ENCODE assay signal across 1 cellular context in the genomic region with DNA sequence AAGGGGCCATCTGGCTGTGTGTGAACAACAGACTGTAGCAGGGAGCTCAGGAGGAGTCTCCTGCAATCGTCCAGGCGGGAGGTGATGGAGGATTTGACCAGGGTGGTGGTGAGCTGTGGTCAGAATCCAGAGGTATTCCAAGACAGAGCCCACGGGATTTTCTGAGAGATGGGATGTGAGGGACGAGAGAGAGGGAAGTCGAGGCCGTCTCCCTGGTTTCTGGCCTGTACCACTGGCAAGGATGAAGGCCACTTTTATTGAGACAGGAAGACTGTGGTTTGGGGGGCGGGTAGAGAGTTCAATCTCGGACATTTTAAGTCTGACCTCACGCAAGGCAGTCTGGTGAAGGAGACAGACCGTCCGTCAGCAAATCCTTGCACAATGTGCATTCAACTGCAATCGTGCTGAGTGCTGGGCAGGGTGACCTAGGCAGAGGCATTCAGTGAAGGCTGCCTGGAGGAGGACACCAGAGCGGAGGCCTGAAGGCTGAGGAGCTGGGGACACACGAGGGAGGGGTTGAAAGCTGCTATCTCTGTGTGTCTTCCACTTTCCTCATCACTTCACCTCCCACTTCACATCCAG.
TF ChIP-seq lines count a peak whose summit lies in the region.

No MANE protein-coding gene starts in this region.

TF ChIP-seq in GM12878, 131 proteins besides CTCF, POLR2A, EP300 and RAD21 (continued from another document and continues in another):
- TF ChIP-seq, protein P1, sequence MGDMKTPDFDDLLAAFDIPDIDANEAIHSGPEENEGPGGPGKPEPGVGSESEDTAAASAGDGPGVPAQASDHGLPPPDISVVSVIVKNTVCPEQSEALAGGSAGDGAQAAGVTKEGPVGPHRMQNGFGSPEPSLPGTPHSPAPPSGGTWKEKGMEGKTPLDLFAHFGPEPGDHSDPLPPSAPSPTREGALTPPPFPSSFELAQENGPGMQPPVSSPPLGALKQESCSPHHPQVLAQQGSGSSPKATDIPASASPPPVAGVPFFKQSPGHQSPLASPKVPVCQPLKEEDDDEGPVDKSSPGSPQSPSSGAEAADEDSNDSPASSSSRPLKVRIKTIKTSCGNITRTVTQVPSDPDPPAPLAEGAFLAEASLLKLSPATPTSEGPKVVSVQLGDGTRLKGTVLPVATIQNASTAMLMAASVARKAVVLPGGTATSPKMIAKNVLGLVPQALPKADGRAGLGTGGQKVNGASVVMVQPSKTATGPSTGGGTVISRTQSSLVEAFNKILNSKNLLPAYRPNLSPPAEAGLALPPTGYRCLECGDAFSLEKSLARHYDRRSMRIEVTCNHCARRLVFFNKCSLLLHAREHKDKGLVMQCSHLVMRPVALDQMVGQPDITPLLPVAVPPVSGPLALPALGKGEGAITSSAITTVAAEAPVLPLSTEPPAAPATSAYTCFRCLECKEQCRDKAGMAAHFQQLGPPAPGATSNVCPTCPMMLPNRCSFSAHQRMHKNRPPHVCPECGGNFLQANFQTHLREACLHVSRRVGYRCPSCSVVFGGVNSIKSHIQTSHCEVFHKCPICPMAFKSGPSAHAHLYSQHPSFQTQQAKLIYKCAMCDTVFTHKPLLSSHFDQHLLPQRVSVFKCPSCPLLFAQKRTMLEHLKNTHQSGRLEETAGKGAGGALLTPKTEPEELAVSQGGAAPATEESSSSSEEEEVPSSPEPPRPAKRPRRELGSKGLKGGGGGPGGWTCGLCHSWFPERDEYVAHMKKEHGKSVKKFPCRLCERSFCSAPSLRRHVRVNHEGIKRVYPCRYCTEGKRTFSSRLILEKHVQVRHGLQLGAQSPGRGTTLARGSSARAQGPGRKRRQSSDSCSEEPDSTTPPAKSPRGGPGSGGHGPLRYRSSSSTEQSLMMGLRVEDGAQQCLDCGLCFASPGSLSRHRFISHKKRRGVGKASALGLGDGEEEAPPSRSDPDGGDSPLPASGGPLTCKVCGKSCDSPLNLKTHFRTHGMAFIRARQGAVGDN (IDR thresholded peaks at IDR 0.05), result no peak
- TF ChIP-seq HCFC1 (IDR thresholded peaks at IDR 0.05; ENCODE audit: low read length), result no peak
- TF ChIP-seq, protein P2, sequence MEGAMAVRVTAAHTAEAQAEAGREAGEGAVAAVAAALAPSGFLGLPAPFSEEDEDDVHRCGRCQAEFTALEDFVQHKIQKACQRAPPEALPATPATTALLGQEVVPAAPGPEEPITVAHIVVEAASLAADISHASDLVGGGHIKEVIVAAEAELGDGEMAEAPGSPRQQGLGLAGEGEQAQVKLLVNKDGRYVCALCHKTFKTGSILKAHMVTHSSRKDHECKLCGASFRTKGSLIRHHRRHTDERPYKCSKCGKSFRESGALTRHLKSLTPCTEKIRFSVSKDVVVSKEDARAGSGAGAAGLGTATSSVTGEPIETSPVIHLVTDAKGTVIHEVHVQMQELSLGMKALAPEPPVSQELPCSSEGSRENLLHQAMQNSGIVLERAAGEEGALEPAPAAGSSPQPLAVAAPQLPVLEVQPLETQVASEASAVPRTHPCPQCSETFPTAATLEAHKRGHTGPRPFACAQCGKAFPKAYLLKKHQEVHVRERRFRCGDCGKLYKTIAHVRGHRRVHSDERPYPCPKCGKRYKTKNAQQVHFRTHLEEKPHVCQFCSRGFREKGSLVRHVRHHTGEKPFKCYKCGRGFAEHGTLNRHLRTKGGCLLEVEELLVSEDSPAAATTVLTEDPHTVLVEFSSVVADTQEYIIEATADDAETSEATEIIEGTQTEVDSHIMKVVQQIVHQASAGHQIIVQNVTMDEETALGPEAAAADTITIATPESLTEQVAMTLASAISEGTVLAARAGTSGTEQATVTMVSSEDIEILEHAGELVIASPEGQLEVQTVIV (IDR thresholded peaks at IDR 0.05; ENCODE audit: borderline replicate concordance, partially characterized antibody), result no peak
- TF ChIP-seq IKZF1 (conservative IDR thresholded peaks at IDR 0.05), result 0 out of 2 replicates have a peak, but pooled peaks have one; percentile 37
- TF ChIP-seq KDM1A (IDR thresholded peaks at IDR 0.05; ENCODE audit: borderline replicate concordance), result no peak
- TF ChIP-seq CBFB (IDR thresholded peaks at IDR 0.05; ENCODE audit: low read depth), result peak; percentile 55; the same call in 1 of the 2 replicates
- no peak for TF ChIP-seq JUND (IDR thresholded peaks at IDR 0.05; ENCODE audit: low read depth, low read length)
- no peak for TF ChIP-seq SRF (IDR thresholded peaks at IDR 0.05; ENCODE audit: low read depth in 2 of 2, low read length in 2 of 2)
- TF ChIP-seq, protein P3, sequence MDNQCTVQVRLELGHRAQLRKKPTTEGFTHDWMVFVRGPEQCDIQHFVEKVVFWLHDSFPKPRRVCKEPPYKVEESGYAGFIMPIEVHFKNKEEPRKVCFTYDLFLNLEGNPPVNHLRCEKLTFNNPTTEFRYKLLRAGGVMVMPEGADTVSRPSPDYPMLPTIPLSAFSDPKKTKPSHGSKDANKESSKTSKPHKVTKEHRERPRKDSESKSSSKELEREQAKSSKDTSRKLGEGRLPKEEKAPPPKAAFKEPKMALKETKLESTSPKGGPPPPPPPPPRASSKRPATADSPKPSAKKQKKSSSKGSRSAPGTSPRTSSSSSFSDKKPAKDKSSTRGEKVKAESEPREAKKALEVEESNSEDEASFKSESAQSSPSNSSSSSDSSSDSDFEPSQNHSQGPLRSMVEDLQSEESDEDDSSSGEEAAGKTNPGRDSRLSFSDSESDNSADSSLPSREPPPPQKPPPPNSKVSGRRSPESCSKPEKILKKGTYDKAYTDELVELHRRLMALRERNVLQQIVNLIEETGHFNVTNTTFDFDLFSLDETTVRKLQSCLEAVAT (IDR thresholded peaks at IDR 0.05), result no peak
- TF ChIP-seq, protein P4, sequence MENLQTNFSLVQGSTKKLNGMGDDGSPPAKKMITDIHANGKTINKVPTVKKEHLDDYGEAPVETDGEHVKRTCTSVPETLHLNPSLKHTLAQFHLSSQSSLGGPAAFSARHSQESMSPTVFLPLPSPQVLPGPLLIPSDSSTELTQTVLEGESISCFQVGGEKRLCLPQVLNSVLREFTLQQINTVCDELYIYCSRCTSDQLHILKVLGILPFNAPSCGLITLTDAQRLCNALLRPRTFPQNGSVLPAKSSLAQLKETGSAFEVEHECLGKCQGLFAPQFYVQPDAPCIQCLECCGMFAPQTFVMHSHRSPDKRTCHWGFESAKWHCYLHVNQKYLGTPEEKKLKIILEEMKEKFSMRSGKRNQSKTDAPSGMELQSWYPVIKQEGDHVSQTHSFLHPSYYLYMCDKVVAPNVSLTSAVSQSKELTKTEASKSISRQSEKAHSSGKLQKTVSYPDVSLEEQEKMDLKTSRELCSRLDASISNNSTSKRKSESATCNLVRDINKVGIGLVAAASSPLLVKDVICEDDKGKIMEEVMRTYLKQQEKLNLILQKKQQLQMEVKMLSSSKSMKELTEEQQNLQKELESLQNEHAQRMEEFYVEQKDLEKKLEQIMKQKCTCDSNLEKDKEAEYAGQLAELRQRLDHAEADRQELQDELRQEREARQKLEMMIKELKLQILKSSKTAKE (IDR thresholded peaks at IDR 0.05; ENCODE audit: low read depth, poor library complexity, severe bottlenecking), result no peak
- TF ChIP-seq, protein P5, sequence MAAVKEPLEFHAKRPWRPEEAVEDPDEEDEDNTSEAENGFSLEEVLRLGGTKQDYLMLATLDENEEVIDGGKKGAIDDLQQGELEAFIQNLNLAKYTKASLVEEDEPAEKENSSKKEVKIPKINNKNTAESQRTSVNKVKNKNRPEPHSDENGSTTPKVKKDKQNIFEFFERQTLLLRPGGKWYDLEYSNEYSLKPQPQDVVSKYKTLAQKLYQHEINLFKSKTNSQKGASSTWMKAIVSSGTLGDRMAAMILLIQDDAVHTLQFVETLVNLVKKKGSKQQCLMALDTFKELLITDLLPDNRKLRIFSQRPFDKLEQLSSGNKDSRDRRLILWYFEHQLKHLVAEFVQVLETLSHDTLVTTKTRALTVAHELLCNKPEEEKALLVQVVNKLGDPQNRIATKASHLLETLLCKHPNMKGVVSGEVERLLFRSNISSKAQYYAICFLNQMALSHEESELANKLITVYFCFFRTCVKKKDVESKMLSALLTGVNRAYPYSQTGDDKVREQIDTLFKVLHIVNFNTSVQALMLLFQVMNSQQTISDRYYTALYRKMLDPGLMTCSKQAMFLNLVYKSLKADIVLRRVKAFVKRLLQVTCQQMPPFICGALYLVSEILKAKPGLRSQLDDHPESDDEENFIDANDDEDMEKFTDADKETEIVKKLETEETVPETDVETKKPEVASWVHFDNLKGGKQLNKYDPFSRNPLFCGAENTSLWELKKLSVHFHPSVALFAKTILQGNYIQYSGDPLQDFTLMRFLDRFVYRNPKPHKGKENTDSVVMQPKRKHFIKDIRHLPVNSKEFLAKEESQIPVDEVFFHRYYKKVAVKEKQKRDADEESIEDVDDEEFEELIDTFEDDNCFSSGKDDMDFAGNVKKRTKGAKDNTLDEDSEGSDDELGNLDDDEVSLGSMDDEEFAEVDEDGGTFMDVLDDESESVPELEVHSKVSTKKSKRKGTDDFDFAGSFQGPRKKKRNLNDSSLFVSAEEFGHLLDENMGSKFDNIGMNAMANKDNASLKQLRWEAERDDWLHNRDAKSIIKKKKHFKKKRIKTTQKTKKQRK (IDR thresholded peaks at IDR 0.05; ENCODE audit: low read depth, low read length), result no peak
- no peak for TF ChIP-seq RCOR1 (conservative IDR thresholded peaks at IDR 0.05; ENCODE audit: low read depth, low read length)
- TF ChIP-seq DPF2 (IDR thresholded peaks at IDR 0.05), result no peak
- TF ChIP-seq, protein P6, sequence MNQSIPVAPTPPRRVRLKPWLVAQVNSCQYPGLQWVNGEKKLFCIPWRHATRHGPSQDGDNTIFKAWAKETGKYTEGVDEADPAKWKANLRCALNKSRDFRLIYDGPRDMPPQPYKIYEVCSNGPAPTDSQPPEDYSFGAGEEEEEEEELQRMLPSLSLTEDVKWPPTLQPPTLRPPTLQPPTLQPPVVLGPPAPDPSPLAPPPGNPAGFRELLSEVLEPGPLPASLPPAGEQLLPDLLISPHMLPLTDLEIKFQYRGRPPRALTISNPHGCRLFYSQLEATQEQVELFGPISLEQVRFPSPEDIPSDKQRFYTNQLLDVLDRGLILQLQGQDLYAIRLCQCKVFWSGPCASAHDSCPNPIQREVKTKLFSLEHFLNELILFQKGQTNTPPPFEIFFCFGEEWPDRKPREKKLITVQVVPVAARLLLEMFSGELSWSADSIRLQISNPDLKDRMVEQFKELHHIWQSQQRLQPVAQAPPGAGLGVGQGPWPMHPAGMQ (IDR thresholded peaks at IDR 0.05; ENCODE audit: borderline replicate concordance), result no peak
- TF ChIP-seq ZBED1 (IDR thresholded peaks at IDR 0.05; ENCODE audit: borderline replicate concordance), result no peak
- TF ChIP-seq NFIC (IDR thresholded peaks at IDR 0.05; ENCODE audit: low read depth, low read length), result no peak
- TF ChIP-seq IKZF2 (IDR thresholded peaks at IDR 0.05), result peak; percentile 24 to 32; a peak in 1 of 4 replicates
- TF ChIP-seq EED (IDR thresholded peaks at IDR 0.05; ENCODE audit: low read depth), result peak; percentile 63; the same call in 1 of the 2 replicates
- TF ChIP-seq, protein P7, sequence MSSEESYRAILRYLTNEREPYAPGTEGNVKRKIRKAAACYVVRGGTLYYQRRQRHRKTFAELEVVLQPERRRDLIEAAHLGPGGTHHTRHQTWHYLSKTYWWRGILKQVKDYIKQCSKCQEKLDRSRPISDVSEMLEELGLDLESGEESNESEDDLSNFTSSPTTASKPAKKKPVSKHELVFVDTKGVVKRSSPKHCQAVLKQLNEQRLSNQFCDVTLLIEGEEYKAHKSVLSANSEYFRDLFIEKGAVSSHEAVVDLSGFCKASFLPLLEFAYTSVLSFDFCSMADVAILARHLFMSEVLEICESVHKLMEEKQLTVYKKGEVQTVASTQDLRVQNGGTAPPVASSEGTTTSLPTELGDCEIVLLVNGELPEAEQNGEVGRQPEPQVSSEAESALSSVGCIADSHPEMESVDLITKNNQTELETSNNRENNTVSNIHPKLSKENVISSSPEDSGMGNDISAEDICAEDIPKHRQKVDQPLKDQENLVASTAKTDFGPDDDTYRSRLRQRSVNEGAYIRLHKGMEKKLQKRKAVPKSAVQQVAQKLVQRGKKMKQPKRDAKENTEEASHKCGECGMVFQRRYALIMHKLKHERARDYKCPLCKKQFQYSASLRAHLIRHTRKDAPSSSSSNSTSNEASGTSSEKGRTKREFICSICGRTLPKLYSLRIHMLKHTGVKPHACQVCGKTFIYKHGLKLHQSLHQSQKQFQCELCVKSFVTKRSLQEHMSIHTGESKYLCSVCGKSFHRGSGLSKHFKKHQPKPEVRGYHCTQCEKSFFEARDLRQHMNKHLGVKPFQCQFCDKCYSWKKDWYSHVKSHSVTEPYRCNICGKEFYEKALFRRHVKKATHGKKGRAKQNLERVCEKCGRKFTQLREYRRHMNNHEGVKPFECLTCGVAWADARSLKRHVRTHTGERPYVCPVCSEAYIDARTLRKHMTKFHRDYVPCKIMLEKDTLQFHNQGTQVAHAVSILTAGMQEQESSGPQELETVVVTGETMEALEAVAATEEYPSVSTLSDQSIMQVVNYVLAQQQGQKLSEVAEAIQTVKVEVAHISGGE (CRISPR knock-in tag; IDR thresholded peaks at IDR 0.05), result no peak
- TF ChIP-seq, protein P8, sequence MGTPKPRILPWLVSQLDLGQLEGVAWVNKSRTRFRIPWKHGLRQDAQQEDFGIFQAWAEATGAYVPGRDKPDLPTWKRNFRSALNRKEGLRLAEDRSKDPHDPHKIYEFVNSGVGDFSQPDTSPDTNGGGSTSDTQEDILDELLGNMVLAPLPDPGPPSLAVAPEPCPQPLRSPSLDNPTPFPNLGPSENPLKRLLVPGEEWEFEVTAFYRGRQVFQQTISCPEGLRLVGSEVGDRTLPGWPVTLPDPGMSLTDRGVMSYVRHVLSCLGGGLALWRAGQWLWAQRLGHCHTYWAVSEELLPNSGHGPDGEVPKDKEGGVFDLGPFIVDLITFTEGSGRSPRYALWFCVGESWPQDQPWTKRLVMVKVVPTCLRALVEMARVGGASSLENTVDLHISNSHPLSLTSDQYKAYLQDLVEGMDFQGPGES (IDR thresholded peaks at IDR 0.05), result no peak
- no peak for TF ChIP-seq RFX5 (IDR thresholded peaks at IDR 0.05; ENCODE audit: low read depth, low read length)
- TF ChIP-seq BCL11A (IDR thresholded peaks at IDR 0.05; ENCODE audit: low read depth, low read length), result no peak
- no peak for TF ChIP-seq KLF5 (IDR thresholded peaks at IDR 0.05; ENCODE audit: partially characterized antibody)
- no peak for TF ChIP-seq ATF7 (IDR thresholded peaks at IDR 0.05; ENCODE audit: low read depth)
- TF ChIP-seq, protein P9, sequence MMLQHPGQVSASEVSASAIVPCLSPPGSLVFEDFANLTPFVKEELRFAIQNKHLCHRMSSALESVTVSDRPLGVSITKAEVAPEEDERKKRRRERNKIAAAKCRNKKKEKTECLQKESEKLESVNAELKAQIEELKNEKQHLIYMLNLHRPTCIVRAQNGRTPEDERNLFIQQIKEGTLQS (IDR thresholded peaks at IDR 0.05; ENCODE audit: borderline replicate concordance, extremely low read depth, low read depth, low read length), result no peak
- TF ChIP-seq SIX5 (IDR thresholded peaks at IDR 0.05; ENCODE audit: low read depth, low read length, severe bottlenecking), result no peak
- no peak for TF ChIP-seq STAT3 (IDR thresholded peaks at IDR 0.05; ENCODE audit: low read depth, low read length)
- no peak for TF ChIP-seq MTA3 (IDR thresholded peaks at IDR 0.05; ENCODE audit: borderline replicate concordance, low read length)
- TF ChIP-seq RBBP5 (conservative IDR thresholded peaks at IDR 0.05), result no peak
- TF ChIP-seq TAF1 (IDR thresholded peaks at IDR 0.05; ENCODE audit: borderline replicate concordance, low read depth, low read length), result no peak
- TF ChIP-seq SIN3A (IDR thresholded peaks at IDR 0.05; ENCODE audit: low read depth, low read length), result no peak
- no peak for TF ChIP-seq FOS (IDR thresholded peaks at IDR 0.05; ENCODE audit: borderline replicate concordance, extremely low read depth, insufficient read length)
- peak; percentile 48; the same call in 1 of the 2 replicates for TF ChIP-seq YY1 (IDR thresholded peaks at IDR 0.05; ENCODE audit: low read depth, low read length)
- no peak for TF ChIP-seq GABPA (IDR thresholded peaks at IDR 0.05; ENCODE audit: low read depth)
